10 cellular contexts compared by ENCODE assay signal in the genomic region with DNA sequence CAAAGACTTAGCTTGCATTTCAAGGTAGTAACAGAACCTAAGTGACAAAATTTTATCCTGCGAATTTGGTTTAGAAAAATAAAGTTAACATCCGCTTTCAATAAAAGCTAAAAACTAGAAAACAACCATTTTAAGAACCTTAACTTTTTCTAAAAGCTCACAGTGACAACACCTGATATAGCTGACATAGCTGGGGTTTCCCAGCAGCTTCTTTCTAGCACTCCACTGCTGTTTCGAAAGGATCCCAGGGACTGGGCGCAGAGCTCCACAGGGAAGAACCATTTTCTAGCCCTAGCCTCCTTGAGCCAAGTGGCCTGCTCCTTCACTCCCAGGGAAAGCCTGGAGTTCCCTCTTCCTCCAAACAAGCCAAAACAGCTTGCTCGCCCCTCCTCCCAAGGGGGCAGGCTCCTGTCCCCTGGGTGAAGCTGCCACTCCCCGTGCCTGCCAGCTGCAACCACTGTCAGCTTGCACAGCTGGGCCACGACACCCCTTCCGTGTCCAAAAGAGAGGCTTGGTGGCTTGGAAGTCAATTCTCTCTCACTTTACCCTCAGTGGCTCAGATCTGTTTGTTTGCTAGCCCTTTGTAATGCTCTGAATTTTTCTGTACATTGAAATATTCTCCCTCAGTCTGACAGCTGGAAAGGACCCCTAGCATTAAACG. TPM values are rescaled to one million over a fixed set of nuclear protein-coding genes. Genes with fewer than 3 reads are reported as not detected.
DNase-seq lines count a peak whose midpoint lies in the region; ATAC-seq and TF ChIP-seq lines count a peak whose summit lies in the region.
"Had no signal": no experiment of that assay in that cellular context is flagged by ENCODE, and none has a peak within 500 bp of the region (broad histone marks: within the 10 kb centered on the region; RNA-seq: fewer than 3 reads in every experiment).

No MANE protein-coding gene starts in this region.

- TF ChIP-seq CTCF in left ventricle myocardium inferior (IDR thresholded peaks at IDR 0.05; ENCODE audit: borderline replicate concordance): no peak

- ATAC-seq in stimulated activated effector memory CD8-positive, alpha-beta T cell treated with anti-CD3 and anti-CD28 coated beads, Interleukin-12 subunit alpha, Interleukin-12 subunit beta, amount 100 ng/mL, for 72 hours: no peak

- H3K9me3 ChIP-seq in SJCRH30 (replicated peaks) (no peaks in the 10 kb centered on the region; the same call in 1 of the 2 replicates), left ventricle myocardium inferior (replicated peaks) (no peaks in the 10 kb centered on the region)
- H3K9me3 ChIP-seq: A549 had no signal

- H3K36me3 ChIP-seq in SJCRH30 (no peaks in the 10 kb centered on the region), left ventricle myocardium inferior (no peaks in the 10 kb centered on the region)

- H3K4me3 ChIP-seq in SJCRH30: no peak overlapping the region
- H3K4me3 ChIP-seq in left ventricle myocardium inferior: peak overlapping the region; percentile 61
- H3K4me3 ChIP-seq: A549 had no signal

- DNase-seq in NCI-H1417 (lab: John Stamatoyannopoulos, UW): peak in 2 of 3 experiments; percentile 20 to 67
- no peak for DNase-seq in NCI-H1417 treated with DMSO at 0.1 percent for 48 hours (lab: John Stamatoyannopoulos, UW)
- DNase-seq in SJCRH30: peak; percentile 46 to 56
- peak; percentile 41 for DNase-seq in left ventricle myocardium inferior
- no peak for DNase-seq in stimulated activated effector memory CD8-positive, alpha-beta T cell treated with anti-CD3 and anti-CD28 coated beads, Interleukin-12 subunit alpha, Interleukin-12 subunit beta, amount 100 ng/mL, for 72 hours (ENCODE audit: low spot score in 2 of 2)
- no peak for DNase-seq in EL
- no peak for DNase-seq in T-helper 9 cell
- DNase-seq in KG1 (lab: John Stamatoyannopoulos, UW): no peak

- H3K4me1 ChIP-seq in SJCRH30 (peaks cover 21% of the 10 kb centered on the region), left ventricle myocardium inferior (peaks cover 98% of the 10 kb centered on the region)

- H3K4me1 Mint-ChIP-seq in stimulated activated effector memory CD8-positive, alpha-beta T cell treated with anti-CD3 and anti-CD28 coated beads, Interleukin-12 subunit alpha, Interleukin-12 subunit beta, amount 100 ng/mL, for 72 hours: peaks cover 85% of the 10 kb centered on the region

- H3K27ac ChIP-seq in SJCRH30 (no peak overlapping the region), left ventricle myocardium inferior (replicated peaks) (peak overlapping the region; percentile 73)
- H3K27ac ChIP-seq: HL-60 had no signal

- H3K27me3 ChIP-seq in SJCRH30 (no peaks in the 10 kb centered on the region), left ventricle myocardium inferior (ENCODE audit: low read depth) (no peaks in the 10 kb centered on the region)

- H3K36me3 Mint-ChIP-seq in stimulated activated effector memory CD8-positive, alpha-beta T cell treated with anti-CD3 and anti-CD28 coated beads, Interleukin-12 subunit alpha, Interleukin-12 subunit beta, amount 100 ng/mL, for 72 hours: peaks cover 66% of the 10 kb centered on the region

- no peaks in the 10 kb centered on the region for H3K9me3 Mint-ChIP-seq in stimulated activated effector memory CD8-positive, alpha-beta T cell treated with anti-CD3 and anti-CD28 coated beads, Interleukin-12 subunit alpha, Interleukin-12 subunit beta, amount 100 ng/mL, for 72 hours

- H3K27ac Mint-ChIP-seq in stimulated activated effector memory CD8-positive, alpha-beta T cell treated with anti-CD3 and anti-CD28 coated beads, Interleukin-12 subunit alpha, Interleukin-12 subunit beta, amount 100 ng/mL, for 72 hours: peak overlapping the region; percentile 91

- intact Hi-C loops in left ventricle myocardium inferior (cut with micrococcal nuclease): no loop called here

- peak overlapping the region; percentile 59 for H3K4me3 Mint-ChIP-seq in stimulated activated effector memory CD8-positive, alpha-beta T cell treated with anti-CD3 and anti-CD28 coated beads, Interleukin-12 subunit alpha, Interleukin-12 subunit beta, amount 100 ng/mL, for 72 hours

RNA-seq across cellular contexts. Expression of a gene that starts 59.8 kb away (rescaled TPM):
- 29.1 and 34.0 TPM in 2 replicates for total RNA-seq in SJCRH30 (2014; rRNA removed; shearing (Covaris generic))
- 28.9 TPM for total RNA-seq in left ventricle myocardium inferior

Comparison
In these comparisons a context has a peak if more than half of its experiments do, and no peak if none do; other contexts are left out.
1. DNase-seq: peak in NCI-H1417 (2 of 3), SJCRH30 (2 of 2) and left ventricle myocardium inferior (single experiment); none in NCI-H1417 treated with DMSO at 0.1 percent for 48 hours (single experiment), stimulated activated effector memory CD8-positive, alpha-beta T cell treated with anti-CD3 and anti-CD28 coated beads, Interleukin-12 subunit alpha, Interleukin-12 subunit beta, amount 100 ng/mL, for 72 hours (0 of 2), EL (single experiment), T-helper 9 cell (single experiment) and KG1 (single experiment).